In genomic region chr12:51219345-51219744, GRCh38 we compare ENCODE assay signal across 11 cellular contexts. TPM values are rescaled to one million over a fixed set of nuclear protein-coding genes. Genes with fewer than 3 reads are reported as not detected.
A peak's percentile ranks its signal among the peaks of the same experiment; 100 is the strongest.
DNase-seq lines count a peak whose midpoint lies in the region; ATAC-seq, FAIRE-seq and TF ChIP-seq lines count a peak whose summit lies in the region.
"Had no signal": no experiment of that assay in that cellular context is flagged by ENCODE, and none has a peak within 500 bp of the region (broad histone marks: within the 10 kb centered on the region; RNA-seq: fewer than 3 reads in every experiment).

No MANE protein-coding gene starts in this region.

- no peaks in the 10 kb centered on the region for H3K9me1 ChIP-seq in endothelial cell of umbilical vein (replicated peaks; ENCODE audit: control insufficient read depth, extremely low read depth, insufficient read depth, low read length)

- H2AFZ ChIP-seq in endothelial cell of umbilical vein (ENCODE audit: low read depth, low read length): peak overlapping the region; percentile 45

- H3K4me3 Mint-ChIP-seq in activated CD4-positive, alpha-beta T cell treated with anti-CD3 and anti-CD28 coated beads, Interleukin-2, amount 10 ng/mL, durations not matched to agents 24 days and 14 days: peak overlapping the region; percentile 26

- dilution Hi-C loops in endothelial cell of umbilical vein (cut with MboI; ENCODE audit: extremely low pct_ligation_motif_present, low sequenced_read_pairs): no loop called here

- peak overlapping the region; percentile 84 for H3K4me2 ChIP-seq in endothelial cell of umbilical vein (ENCODE audit: insufficient read depth, low read length)

- BruUV-seq in Panc1 (replicated peaks; lab: Mats Ljungman, UMichigan): no TSS peak
- BruUV-seq in endothelial cell of umbilical vein (replicated peaks; lab: Mats Ljungman, UMichigan): no TSS peak

- H3K36me3 ChIP-seq in Panc1 (ENCODE audit: control insufficient read depth, insufficient read depth, low read length) (no peaks in the 10 kb centered on the region), endothelial cell of umbilical vein (ENCODE audit: control insufficient read depth in 2 of 2, extremely low read depth in 1 of 2, insufficient read depth in 2 of 2, low read length in 2 of 2) (no peaks in the 10 kb centered on the region), spleen (peaks cover 0 to 4% (median 0%) of the 10 kb centered on the region in 6 donors)
- H3K36me3 ChIP-seq: ovary had no signal

- H3K27me3 ChIP-seq in Panc1 (ENCODE audit: control insufficient read depth, insufficient read depth, low read length) (no peaks in the 10 kb centered on the region), endothelial cell of umbilical vein (ENCODE audit: control insufficient read depth in 2 of 2, insufficient read depth in 2 of 2, low read length in 2 of 2) (no peaks in the 10 kb centered on the region), spleen (replicated peaks in 1 of 7) (no peaks in the 10 kb centered on the region)
- H3K27me3 ChIP-seq: ovary had no signal

- no peaks in the 10 kb centered on the region for H3K27me3 Mint-ChIP-seq in activated CD4-positive, alpha-beta T cell treated with anti-CD3 and anti-CD28 coated beads, Interleukin-2, amount 10 ng/mL, durations not matched to agents 24 days and 14 days

- H3K4me1 ChIP-seq in Panc1 (ENCODE audit: control insufficient read depth, insufficient read depth, low read length) (peaks cover 14% of the 10 kb centered on the region), endothelial cell of umbilical vein (ENCODE audit: control insufficient read depth, extremely low read depth, insufficient read depth, low read length) (peaks cover 16% of the 10 kb centered on the region), spleen (peaks cover 6 to 30% (median 26%) of the 10 kb centered on the region in 6 donors)

- DNase-seq in activated CD4-positive, alpha-beta T cell treated with anti-CD3 and anti-CD28 coated beads, Interleukin-2, amount 10 ng/mL, durations not matched to agents 24 days and 14 days: no peak
- DNase-seq in activated CD4-positive, alpha-beta T cell treated with anti-CD3 and anti-CD28 coated beads for 1 hour: no peak
- DNase-seq in Panc1 (ENCODE audit: low read depth, low spot score) (no peak), endothelial cell of umbilical vein (ENCODE audit: low read depth, low spot score) (no peak), spleen (no peak), left lobe of liver (ENCODE audit: low spot score) (no peak), middle frontal gyrus (ENCODE audit: extremely low spot score, low spot score) (no peak), GM19239 (ENCODE audit: insufficient read length, low spot score) (no peak)
- DNase-seq: head of caudate nucleus, NCI-H1092 had no signal

- FAIRE-seq in endothelial cell of umbilical vein (lab: Jason Lieb, UNC) (no peak), GM19239 (lab: Jason Lieb, UNC) (no peak)

- no peaks in the 10 kb centered on the region for H3K79me2 ChIP-seq in endothelial cell of umbilical vein (ENCODE audit: control insufficient read depth, insufficient read depth, low read length)

- H3K4me3 ChIP-seq in Panc1 (ENCODE audit: low read depth in 2 of 2, low read length in 2 of 2) (no peak overlapping the region), endothelial cell of umbilical vein (replicated peaks in 1 of 3; ENCODE audit: insufficient read depth in 1 of 3, low read depth in 1 of 3, low read length in 3 of 3) (no peak overlapping the region), spleen (peak overlapping the region in 1 of 8 donors; percentile 74)

- peaks cover 1% of the 10 kb centered on the region for H3K36me3 Mint-ChIP-seq in activated CD4-positive, alpha-beta T cell treated with anti-CD3 and anti-CD28 coated beads, Interleukin-2, amount 10 ng/mL, durations not matched to agents 24 days and 14 days (ENCODE audit: low read depth)

- no peak overlapping the region for H3K9ac ChIP-seq in endothelial cell of umbilical vein (replicated peaks; ENCODE audit: extremely low read depth, insufficient read depth, low read length)

- TF ChIP-seq POLR2A in endothelial cell of umbilical vein (IDR thresholded peaks at IDR 0.05; ENCODE audit: low read depth, low read length) (no peak), spleen (IDR thresholded peaks at IDR 0.05) (no peak)

- H3K27ac ChIP-seq in Panc1 (ENCODE audit: low read length): peak overlapping the region; percentile 85; the same call in 1 of the 2 replicates
- no peak overlapping the region for H3K27ac ChIP-seq in endothelial cell of umbilical vein (ENCODE audit: insufficient read depth, low read depth, low read length)
- peak overlapping the region; percentile 90 to 99 (median 96) for H3K27ac ChIP-seq in spleen

- ATAC-seq in Panc1: no peak
- ATAC-seq in left lobe of liver: no peak

- H3K4me1 Mint-ChIP-seq in activated CD4-positive, alpha-beta T cell treated with anti-CD3 and anti-CD28 coated beads, Interleukin-2, amount 10 ng/mL, durations not matched to agents 24 days and 14 days: peaks cover 13% of the 10 kb centered on the region

- H4K20me1 ChIP-seq in endothelial cell of umbilical vein (replicated peaks; ENCODE audit: control insufficient read depth, extremely low read depth, insufficient read depth, low read length): no peaks in the 10 kb centered on the region

- H3K9me3 ChIP-seq in Panc1 (ENCODE audit: control insufficient read depth, insufficient read depth, low read depth, low read length) (no peaks in the 10 kb centered on the region), endothelial cell of umbilical vein (replicated peaks; ENCODE audit: control insufficient read depth, insufficient read depth, low read length) (no peaks in the 10 kb centered on the region), spleen (no peaks in the 10 kb centered on the region)
- H3K9me3 ChIP-seq: ovary had no signal

- TF ChIP-seq CTCF in Panc1 (IDR thresholded peaks at IDR 0.05): no peak
- TF ChIP-seq CTCF in endothelial cell of umbilical vein (IDR thresholded peaks at IDR 0.05; ENCODE audit: extremely low read depth in 1 of 2, insufficient read depth in 1 of 2, low read depth in 1 of 2, low read length in 2 of 2): no peak
- no peak for TF ChIP-seq CTCF in spleen (IDR thresholded peaks at IDR 0.05 in 8 of 11, conservative IDR thresholded peaks at IDR 0.05 in 3 of 11)

- H3K9me3 Mint-ChIP-seq in activated CD4-positive, alpha-beta T cell treated with anti-CD3 and anti-CD28 coated beads, Interleukin-2, amount 10 ng/mL, durations not matched to agents 24 days and 14 days: no peaks in the 10 kb centered on the region

- in situ Hi-C loops in Panc1 (cut with HindIII; ENCODE audit: low pct_unique_long_range_greater_than_20kb, low sequenced_read_pairs): no loop called here

- intact Hi-C loops in activated CD4-positive, alpha-beta T cell treated with anti-CD3 and anti-CD28 coated beads, Interleukin-2, amount 10 ng/mL, durations not matched to agents 24 days and 14 days (cut with micrococcal nuclease): loop anchor here (5.0 kb wide), 2 partner anchors 103 to 137 kb away; partner anchors contain the start of genes BIN2 and CSRNP2
- intact Hi-C loops in Panc1 (cut with micrococcal nuclease; ENCODE audit: unreplicated experiment): loop anchor here (5.0 kb wide), 1 partner anchor 137 kb away; the partner anchor contains the start of gene CSRNP2
- intact Hi-C loops in endothelial cell of umbilical vein (cut with micrococcal nuclease): loop anchor here (2.0 to 5.0 kb wide), 3 partner anchors 19 to 137 kb away; partner anchors contain the start of genes CSRNP2, DAZAP2 and SMAGP
- intact Hi-C loops in spleen (cut with DNase I; ENCODE audit: low total_unique reads): no loop called here

- CTCF ChIA-PET in Panc1 (lab: Charles Lee): no interaction called here
- CTCF ChIA-PET in endothelial cell of umbilical vein (lab: Charles Lee): interaction anchor here (1.2 to 2.4 kb wide), 4 partner anchors 10 to 122 kb away, joined by 3 to 27 read pairs (median 7); no protein-coding TSS in a partner anchor

- POLR2A ChIA-PET in Panc1 (lab: Charles Lee): interaction anchor here (0.6 kb wide), 1 partner anchor 19 kb away, joined by 8 read pairs; no protein-coding TSS in a partner anchor
- POLR2A ChIA-PET in endothelial cell of umbilical vein (lab: Charles Lee): interaction anchor here (0.9 kb wide), 1 partner anchor 136 kb away, joined by 3 read pairs; the partner anchor contains the start of gene CSRNP2

- peak overlapping the region; percentile 48 for H3K27ac Mint-ChIP-seq in activated CD4-positive, alpha-beta T cell treated with anti-CD3 and anti-CD28 coated beads, Interleukin-2, amount 10 ng/mL, durations not matched to agents 24 days and 14 days

- WGBS in spleen, 5 donors: 78 to 89% (median 84%) methylated on average over 5 of the region's 5 CpGs

RNA-seq across cellular contexts. Expression of gene POU6F1, which starts 1.5 kb away (rescaled TPM):
- 5.1 and 9.0 TPM in 2 replicates for total RNA-seq in activated CD4-positive, alpha-beta T cell treated with anti-CD3 and anti-CD28 coated beads, Interleukin-2, amount 10 ng/mL, durations not matched to agents 24 days and 14 days
- total RNA-seq in Panc1 (2021; ENCODE audit: unreplicated experiment) (3.1 TPM), endothelial cell of umbilical vein (14.4 and 17.5 TPM in 2 replicates), spleen (10 to 100 TPM; 17.1 to 27.1 (median 20.5) TPM), left lobe of liver (7.3 TPM)
- polyA plus RNA-seq in Panc1 (2012; ENCODE audit: insufficient read length): 2.1 TPM
- polyA plus RNA-seq in endothelial cell of umbilical vein (5.4 and 6.4 TPM in 2 replicates), spleen (10 to 100 TPM in 2 of 3 donors, 1 to 10 TPM in 1; 3.9 to 14.7 (median 10.0) TPM)
- 3.1 and 4.3 TPM in 2 replicates for polyA plus RNA-seq in endothelial cell of umbilical vein (2011; cell fraction: cytosol; rRNA removed)
- polyA plus RNA-seq in endothelial cell of umbilical vein (2011; cell fraction: nucleus; rRNA removed): 13.3 and 18.1 TPM in 2 replicates
- polyA plus RNA-seq in endothelial cell of umbilical vein (2012): 4.3 and 6.7 TPM in 2 replicates
- 4.0 and 5.6 TPM in 2 replicates for polyA minus RNA-seq in endothelial cell of umbilical vein
- polyA minus RNA-seq in endothelial cell of umbilical vein (2011; cell fraction: cytosol; rRNA and poly(A)+ RNA removed): 5.1 TPM
- polyA minus RNA-seq in endothelial cell of umbilical vein (2011; cell fraction: nucleus; rRNA and poly(A)+ RNA removed): 6.8 and 7.0 TPM in 2 replicates

RNA-seq across cellular contexts. Expression of gene DAZAP2, which starts 19.3 kb away (rescaled TPM):
- total RNA-seq in activated CD4-positive, alpha-beta T cell treated with anti-CD3 and anti-CD28 coated beads, Interleukin-2, amount 10 ng/mL, durations not matched to agents 24 days and 14 days: 135 and 146 TPM in 2 replicates
- total RNA-seq in Panc1 (2021; ENCODE audit: unreplicated experiment): 197 TPM
- 269 TPM for polyA plus RNA-seq in Panc1 (2012; ENCODE audit: insufficient read length)
- 177 TPM in 2 replicates for total RNA-seq in endothelial cell of umbilical vein
- 497 and 614 TPM in 2 replicates for polyA plus RNA-seq in endothelial cell of umbilical vein
- polyA plus RNA-seq in endothelial cell of umbilical vein (2011; cell fraction: cytosol; rRNA removed): 363 and 410 TPM in 2 replicates
- 196 and 220 TPM in 2 replicates for polyA plus RNA-seq in endothelial cell of umbilical vein (2011; cell fraction: nucleus; rRNA removed)
- polyA plus RNA-seq in endothelial cell of umbilical vein (2012): 238 and 242 TPM in 2 replicates
- 443 and 505 TPM in 2 replicates for polyA minus RNA-seq in endothelial cell of umbilical vein
- polyA minus RNA-seq in endothelial cell of umbilical vein (2011; cell fraction: cytosol; rRNA and poly(A)+ RNA removed): 151 TPM
- polyA minus RNA-seq in endothelial cell of umbilical vein (2011; cell fraction: nucleus; rRNA and poly(A)+ RNA removed): 81.2 and 97.2 TPM in 2 replicates
- total RNA-seq in spleen: 100 to 1,000 TPM; 237 to 493 (median 306) TPM
- 100 to 1,000 TPM; 181 to 329 (median 237) TPM for polyA plus RNA-seq in spleen
- 74.5 TPM for total RNA-seq in left lobe of liver

RNA-seq across cellular contexts. Expression of gene TFCP2, which starts 46.4 kb away (rescaled TPM):
- 43.1 and 46.3 TPM in 2 replicates for total RNA-seq in activated CD4-positive, alpha-beta T cell treated with anti-CD3 and anti-CD28 coated beads, Interleukin-2, amount 10 ng/mL, durations not matched to agents 24 days and 14 days
- total RNA-seq in Panc1 (2021; ENCODE audit: unreplicated experiment) (33.9 TPM), endothelial cell of umbilical vein (24.9 and 28.6 TPM in 2 replicates), spleen (10 to 100 TPM; 17.9 to 33.1 (median 24.8) TPM), left lobe of liver (7.7 TPM)
- polyA plus RNA-seq in Panc1 (2012; ENCODE audit: insufficient read length): 28.7 TPM
- polyA plus RNA-seq in endothelial cell of umbilical vein (7.1 and 10.2 TPM in 2 replicates), spleen (10 to 100 TPM; 10.2 to 13.8 (median 10.9) TPM)
- polyA plus RNA-seq in endothelial cell of umbilical vein (2011; cell fraction: cytosol; rRNA removed): 14.5 and 15.9 TPM in 2 replicates
- 15.9 and 19.6 TPM in 2 replicates for polyA plus RNA-seq in endothelial cell of umbilical vein (2011; cell fraction: nucleus; rRNA removed)
- 21.2 and 23.0 TPM in 2 replicates for polyA plus RNA-seq in endothelial cell of umbilical vein (2012)
- 10.6 and 13.1 TPM in 2 replicates for polyA minus RNA-seq in endothelial cell of umbilical vein
- polyA minus RNA-seq in endothelial cell of umbilical vein (2011; cell fraction: cytosol; rRNA and poly(A)+ RNA removed): 8.3 TPM
- polyA minus RNA-seq in endothelial cell of umbilical vein (2011; cell fraction: nucleus; rRNA and poly(A)+ RNA removed): 8.0 and 11.6 TPM in 2 replicates

RNA-seq across cellular contexts. Expression of gene SMAGP, which starts 50.9 kb away (rescaled TPM):
- 0.24 and 0.26 TPM in 2 replicates for total RNA-seq in activated CD4-positive, alpha-beta T cell treated with anti-CD3 and anti-CD28 coated beads, Interleukin-2, amount 10 ng/mL, durations not matched to agents 24 days and 14 days
- total RNA-seq in Panc1 (2021; ENCODE audit: unreplicated experiment) (2.4 TPM), endothelial cell of umbilical vein (26.2 and 29.1 TPM in 2 replicates), spleen (10 to 100 TPM in 5 of 7 donors, 1 to 10 TPM in 2; 8.6 to 18.1 (median 13.4) TPM), left lobe of liver (4.0 TPM)
- 3.3 TPM for polyA plus RNA-seq in Panc1 (2012; ENCODE audit: insufficient read length)
- polyA plus RNA-seq in endothelial cell of umbilical vein (17.3 and 21.4 TPM in 2 replicates), spleen (10 to 100 TPM in 1 of 3 donors, 1 to 10 TPM in 2; 8.2 to 10.8 (median 9.5) TPM)
- 28.6 and 31.2 TPM in 2 replicates for polyA plus RNA-seq in endothelial cell of umbilical vein (2011; cell fraction: cytosol; rRNA removed)
- 14.3 and 15.7 TPM in 2 replicates for polyA plus RNA-seq in endothelial cell of umbilical vein (2011; cell fraction: nucleus; rRNA removed)
- 27.2 and 45.2 TPM in 2 replicates for polyA plus RNA-seq in endothelial cell of umbilical vein (2012)
- polyA minus RNA-seq in endothelial cell of umbilical vein: 13.6 and 14.7 TPM in 2 replicates
- polyA minus RNA-seq in endothelial cell of umbilical vein (2011; cell fraction: cytosol; rRNA and poly(A)+ RNA removed): 10.1 TPM
- polyA minus RNA-seq in endothelial cell of umbilical vein (2011; cell fraction: nucleus; rRNA and poly(A)+ RNA removed): 5.5 and 8.9 TPM in 2 replicates
